ENCODE assay signal across 13 cellular contexts in genomic region chr2:236572482-236572881, GRCh38. TPM values are rescaled to one million over a fixed set of nuclear protein-coding genes. Genes with fewer than 3 reads are reported as not detected.
DNase-seq lines count a peak whose midpoint lies in the region; ATAC-seq and TF ChIP-seq lines count a peak whose summit lies in the region.
"Had no signal": no experiment of that assay in that cellular context is flagged by ENCODE, and none has a peak within 500 bp of the region (broad histone marks: within the 10 kb centered on the region; RNA-seq: fewer than 3 reads in every experiment).

No MANE protein-coding gene starts in this region.

- no peak overlapping the region for H3K27ac ChIP-seq in mesendoderm (ENCODE audit: low read depth, low read length)
- peak overlapping the region; percentile 51 for H3K27ac ChIP-seq in suprapubic skin
- H3K27ac ChIP-seq in prostate gland, result no peak overlapping the region

- no peaks in the 10 kb centered on the region for H3K79me1 ChIP-seq in mesendoderm (ENCODE audit: low read length)

- no peak for ATAC-seq in GM18858 (IDR thresholded peaks at IDR 0.05; ENCODE audit: unreplicated experiment)
- ATAC-seq: activated CD4-positive, CD25-positive, alpha-beta regulatory T cell treated with anti-CD3 and anti-CD28 coated beads, Interleukin-2, amount 50 U/mL, for 24 hours had no signal

- H2BK15ac ChIP-seq in mesendoderm (replicated peaks; ENCODE audit: low read depth), result no peak overlapping the region

- H3K27me3 Mint-ChIP-seq in endothelial cell (ENCODE audit: unreplicated experiment), result peaks cover 4% of the 10 kb centered on the region

- H4K5ac ChIP-seq in mesendoderm (ENCODE audit: low read length), result no peak overlapping the region

- H3K56ac ChIP-seq in mesendoderm (ENCODE audit: low read length), result peak overlapping the region; percentile 53

- TF ChIP-seq CTCF in endothelial cell (IDR thresholded peaks at IDR 0.05; ENCODE audit: unreplicated experiment) (no peak), suprapubic skin (IDR thresholded peaks at IDR 0.05) (no peak), prostate gland (IDR thresholded peaks at IDR 0.05) (no peak)

- no peak overlapping the region for H3K23ac ChIP-seq in mesendoderm (ENCODE audit: low read length)

- TF ChIP-seq POLR2A in suprapubic skin (IDR thresholded peaks at IDR 0.05), result peak in 1 of 2 donors; percentile 4
- no peak for TF ChIP-seq POLR2A in prostate gland (IDR thresholded peaks at IDR 0.05)

- no peak overlapping the region for H3K4ac ChIP-seq in mesendoderm (ENCODE audit: low read depth, low read length)

- H3K4me3 ChIP-seq in mesendoderm (ENCODE audit: low read length) (no peak overlapping the region), suprapubic skin (peak overlapping the region; percentile 53), prostate gland (no peak overlapping the region)

- no peak overlapping the region for H4K8ac ChIP-seq in mesendoderm (ENCODE audit: low read depth, low read length)

- TF ChIP-seq EP300 in suprapubic skin (IDR thresholded peaks at IDR 0.05), result no peak

- no peak overlapping the region for H3K18ac ChIP-seq in mesendoderm (ENCODE audit: low read length)

- intact Hi-C loops in prostate gland (cut with DNase I), result loop anchor here (5.0 to 10.0 kb wide), 3 partner anchors 90 to 220 kb away; no protein-coding TSS in a partner anchor

- peak overlapping the region; percentile 59 for H3K4me3 Mint-ChIP-seq in endothelial cell (ENCODE audit: unreplicated experiment)
- H3K4me3 Mint-ChIP-seq: activated T-helper 1 cell treated with anti-CD3 and anti-CD28 coated beads, Interleukin-12 subunit alpha, Interleukin-12 subunit beta, Interleukin-2, Interleukin-4 antibody, amounts not matched to agents 30 ng/mL and 10 ng/mL and 1 ng/mL, durations not matched to agents 14 hours and 24 hours and 36 hours had no signal

- H2AK5ac ChIP-seq in mesendoderm (ENCODE audit: low read length), result no peak overlapping the region

- H3K9me3 ChIP-seq in suprapubic skin, result no peaks in the 10 kb centered on the region
- H3K9me3 ChIP-seq in prostate gland, result no peaks in the 10 kb centered on the region

- no peaks in the 10 kb centered on the region for H3K79me2 ChIP-seq in mesendoderm (ENCODE audit: control insufficient read depth, insufficient read depth, low read length)

- peaks cover 8% of the 10 kb centered on the region for H3K36me3 Mint-ChIP-seq in endothelial cell (ENCODE audit: low read depth, unreplicated experiment)

- no CpG with 5 or more reads among the region's 9 CpGs for WGBS in mesendoderm (ENCODE audit: extremely low coverage, insufficient coverage, low lambda C conversion rate)
- WGBS in suprapubic skin, result 27% methylated on average over 8 of the region's 9 CpGs
- 48% methylated on average over 9 of the region's 9 CpGs for WGBS in prostate gland

- H3K4me1 Mint-ChIP-seq in endothelial cell (ENCODE audit: unreplicated experiment), result peaks cover 34% of the 10 kb centered on the region

- no peak overlapping the region for H2BK5ac ChIP-seq in mesendoderm (ENCODE audit: low read length)

- H3K9ac ChIP-seq in mesendoderm (ENCODE audit: low read length), result peak overlapping the region; percentile 23

- no peak overlapping the region for H3K27ac Mint-ChIP-seq in endothelial cell (ENCODE audit: unreplicated experiment)
- H3K27ac Mint-ChIP-seq: activated T-helper 1 cell treated with anti-CD3 and anti-CD28 coated beads, Interleukin-12 subunit alpha, Interleukin-12 subunit beta, Interleukin-2, Interleukin-4 antibody, amounts not matched to agents 30 ng/mL and 10 ng/mL and 1 ng/mL, durations not matched to agents 14 hours and 24 hours and 36 hours had no signal

- no peaks in the 10 kb centered on the region for H3K27me3 ChIP-seq in mesendoderm (ENCODE audit: insufficient read depth, low read length, poor library complexity)
- peaks cover 2% of the 10 kb centered on the region for H3K27me3 ChIP-seq in suprapubic skin
- peaks cover 1% of the 10 kb centered on the region for H3K27me3 ChIP-seq in prostate gland (replicated peaks; ENCODE audit: insufficient read depth)

- H3K9me3 Mint-ChIP-seq in endothelial cell (ENCODE audit: unreplicated experiment), result no peaks in the 10 kb centered on the region
- H3K9me3 Mint-ChIP-seq: activated T-helper 1 cell treated with anti-CD3 and anti-CD28 coated beads, Interleukin-12 subunit alpha, Interleukin-12 subunit beta, Interleukin-2, Interleukin-4 antibody, amounts not matched to agents 30 ng/mL and 10 ng/mL and 1 ng/mL, durations not matched to agents 14 hours and 24 hours and 36 hours had no signal

- H3K4me1 ChIP-seq in mesendoderm (ENCODE audit: control insufficient read depth, low read depth, low read length) (peaks cover 24% of the 10 kb centered on the region), suprapubic skin (peaks cover 69% of the 10 kb centered on the region), prostate gland (replicated peaks) (no peaks in the 10 kb centered on the region)

- H3K4me2 ChIP-seq in mesendoderm (ENCODE audit: low read length), result no peak overlapping the region

- no peaks in the 10 kb centered on the region for H3K36me3 ChIP-seq in mesendoderm (ENCODE audit: control insufficient read depth, insufficient read depth, low read length)
- H3K36me3 ChIP-seq in suprapubic skin, result no peaks in the 10 kb centered on the region
- no peaks in the 10 kb centered on the region for H3K36me3 ChIP-seq in prostate gland

- no peak overlapping the region for H2BK120ac ChIP-seq in mesendoderm (ENCODE audit: low read depth, low read length)

- DNase-seq in NCI-H526 treated with DMSO at 0.1 percent for 48 hours (lab: John Stamatoyannopoulos, UW) (peak; percentile 36), endothelial cell (ENCODE audit: low spot score) (no peak), mesendoderm (peak; percentile 42), suprapubic skin (ENCODE audit: low spot score in 2 of 2) (no peak), cerebellar cortex (ENCODE audit: low spot score) (no peak), prostate gland (ENCODE audit: low spot score) (no peak), pons (ENCODE audit: low spot score) (no peak)
- DNase-seq: KBM-7; stimulated activated CD8-positive, alpha-beta memory T cell treated with anti-CD3 and anti-CD28 coated beads, Interleukin-4, amount 100 ng/mL, for 48 hours had no signal

RNA-seq across cellular contexts. Expression of gene ACKR3, which starts 2.9 kb away (rescaled TPM):
- 24.8 TPM for total RNA-seq in endothelial cell (ENCODE audit: unreplicated experiment)
- 5.3 TPM for polyA plus RNA-seq in mesendoderm (2013, experiment 1 of 2)
- polyA plus RNA-seq in mesendoderm (2013, experiment 2 of 2), result 4.6 TPM
- 10 to 100 TPM; 15.8 to 51.5 (median 34.9) TPM for total RNA-seq in suprapubic skin
- 10 to 100 TPM in 1 of 2 donors, 1 to 10 TPM in 1; 2.1 to 19.2 TPM for total RNA-seq in prostate gland
- total RNA-seq: SK-MEL-5 had no signal

Comparison
In these comparisons a context has a peak if more than half of its experiments do, and no peak if none do; other contexts are left out.
1. DNase-seq: peak in NCI-H526 treated with DMSO at 0.1 percent for 48 hours (single experiment) and mesendoderm (single experiment); none in endothelial cell (single experiment), suprapubic skin (0 of 2), cerebellar cortex (single experiment), prostate gland (single experiment) and pons (single experiment).